8 cellular contexts compared by ENCODE assay signal in the genomic region with DNA sequence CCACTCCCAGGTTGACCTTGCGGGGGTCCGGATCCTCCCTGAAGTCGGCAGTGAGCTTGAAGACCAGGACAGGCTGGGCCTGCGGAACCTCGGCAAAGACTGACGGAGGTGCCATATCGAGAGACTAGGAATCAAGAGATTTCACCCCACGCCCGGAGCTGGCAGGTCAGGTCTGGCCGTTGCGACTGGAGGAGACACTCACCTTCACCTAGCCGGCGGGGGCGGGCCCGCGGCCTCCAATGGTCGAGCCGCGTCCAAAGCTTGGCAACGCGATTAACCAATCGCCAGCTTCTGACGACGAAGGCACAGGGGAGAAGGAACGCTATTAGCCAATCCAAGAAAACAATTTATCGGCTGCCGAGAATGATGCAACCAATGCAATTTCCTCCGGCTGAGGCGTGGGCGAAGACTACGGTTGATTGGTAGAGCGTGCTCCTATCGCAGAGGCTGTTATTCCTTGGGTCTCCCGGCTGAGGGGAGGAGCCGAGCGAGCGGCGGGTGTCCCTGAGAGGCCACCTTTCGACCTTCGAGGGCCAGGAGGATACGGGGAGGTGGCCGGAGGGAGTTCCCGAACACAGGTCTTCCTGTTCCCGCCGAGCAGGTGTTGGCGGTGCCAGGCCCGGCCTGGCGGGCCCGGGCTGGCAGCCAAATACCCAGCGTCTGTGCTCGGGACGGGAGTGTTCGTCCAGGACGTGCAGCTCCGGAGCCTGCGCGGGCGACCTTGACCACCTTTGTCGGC. TPM values are rescaled to one million over a fixed set of nuclear protein-coding genes. Genes with fewer than 3 reads are reported as not detected.
A peak's percentile ranks its signal among the peaks of the same experiment; 100 is the strongest.
DNase-seq lines count a peak whose midpoint lies in the region; ATAC-seq and FAIRE-seq lines count a peak whose summit lies in the region.

A gene (minus strand): TSS at position 174 of the 739 bp plus-strand sequence. CDS start 59 bp downstream, at position 115.

- peaks cover 43% of the 10 kb centered on the region for H3K4me1 ChIP-seq in muscle layer of colon (ENCODE audit: insufficient read depth, low read length)

- H3K27ac ChIP-seq in KOPT-K1 (ENCODE audit: low read depth, low read length, poor library complexity, severe bottlenecking) (peak within 1 kb of the TSS; percentile 65), muscle layer of colon (ENCODE audit: low read depth, low read length) (peak within 1 kb of the TSS; percentile 92)

- peaks cover 49% of the 10 kb centered on the region for H3K4me1 Mint-ChIP-seq in activated T-cell treated with anti-CD3 and anti-CD28 coated beads, Interleukin-2, amount 50 U/mL, for 72 hours (ENCODE audit: low read depth)

- peak within 1 kb of the TSS; percentile 82 to 97 for H3K4me3 ChIP-seq in muscle layer of colon (ENCODE audit: low read depth in 1 of 2, low read length in 2 of 2)

- no peaks in the 10 kb centered on the region for H3K27me3 ChIP-seq in muscle layer of colon (ENCODE audit: control insufficient read depth in 1 of 2, insufficient read depth in 2 of 2, low read length in 2 of 2)

- no peaks in the 10 kb centered on the region for H3K27me3 Mint-ChIP-seq in activated T-cell treated with anti-CD3 and anti-CD28 coated beads, Interleukin-2, amount 50 U/mL, for 72 hours (ENCODE audit: low read depth)

- H3K36me3 ChIP-seq in KOPT-K1 (ENCODE audit: insufficient read depth, low read length): peaks cover 1% of the 10 kb centered on the region; the same call in 1 of the 2 replicates
- peaks cover 1% of the 10 kb centered on the region for H3K36me3 ChIP-seq in muscle layer of colon (ENCODE audit: insufficient read depth, low read length)

- H3K9ac ChIP-seq in muscle layer of colon (ENCODE audit: low read length): peak within 1 kb of the TSS; percentile 85

- DNase-seq in DMS79 (lab: John Stamatoyannopoulos, UW) (peak; percentile 86), RCC 7860 (ENCODE audit: low spot score) (peak; percentile 98)
- peak; percentile 93 to 96 for DNase-seq in activated T-cell treated with anti-CD3 and anti-CD28 coated beads, Interleukin-2, amount 50 U/mL, for 72 hours
- DNase-seq in stimulated activated CD8-positive, alpha-beta memory T cell treated with anti-CD3 and anti-CD28 coated beads, Interleukin-7, amount 100 ng/mL, for 24 hours (ENCODE audit: low read depth): peak; percentile 88

- FAIRE-seq in RCC 7860 (lab: Jason Lieb, UNC): peak; percentile 94

- peak within 1 kb of the TSS; percentile 100 for H3K27ac Mint-ChIP-seq in activated T-cell treated with anti-CD3 and anti-CD28 coated beads, Interleukin-2, amount 50 U/mL, for 72 hours

- H3K9me3 ChIP-seq in KOPT-K1 (ENCODE audit: insufficient read depth, low read length, poor library complexity, severe bottlenecking): no peaks in the 10 kb centered on the region
- H3K9me3 ChIP-seq in muscle layer of colon (ENCODE audit: low read length): no peaks in the 10 kb centered on the region

- no peaks in the 10 kb centered on the region for H3K9me3 Mint-ChIP-seq in activated T-cell treated with anti-CD3 and anti-CD28 coated beads, Interleukin-2, amount 50 U/mL, for 72 hours

- peaks cover 8 to 11% of the 10 kb centered on the region in 2 donors for H3K36me3 Mint-ChIP-seq in activated T-cell treated with anti-CD3 and anti-CD28 coated beads, Interleukin-2, amount 50 U/mL, for 72 hours (ENCODE audit: insufficient read depth in 2 of 2)

- H3K4me3 Mint-ChIP-seq in activated T-cell treated with anti-CD3 and anti-CD28 coated beads, Interleukin-2, amount 50 U/mL, for 72 hours: peak within 1 kb of the TSS; percentile 98 to 100

- ATAC-seq in GM21786 (IDR thresholded peaks at IDR 0.05; ENCODE audit: unreplicated experiment): peak; percentile 95
- peak; percentile 94 to 95 for ATAC-seq in activated T-cell treated with anti-CD3 and anti-CD28 coated beads, Interleukin-2, amount 50 U/mL, for 72 hours (replicated peaks in 1 of 2)
- ATAC-seq in esophagus mucosa: peak; percentile 99

RNA-seq across cellular contexts. Expression of the gene that starts here (rescaled TPM):
- total RNA-seq in activated T-cell treated with anti-CD3 and anti-CD28 coated beads, Interleukin-2, amount 50 U/mL, for 72 hours: 100 to 1,000 TPM; 101 to 103 TPM
- total RNA-seq in esophagus mucosa: 57.0 TPM

Comparison
In these comparisons a context has a peak if more than half of its experiments do, and no peak if none do; other contexts are left out.
1. Peak in every context shown above with its lines: DNase-seq, ATAC-seq, H3K4me3 ChIP-seq and H3K27ac ChIP-seq.